ENCODE assay signal across 10 cellular contexts in the genomic region with DNA sequence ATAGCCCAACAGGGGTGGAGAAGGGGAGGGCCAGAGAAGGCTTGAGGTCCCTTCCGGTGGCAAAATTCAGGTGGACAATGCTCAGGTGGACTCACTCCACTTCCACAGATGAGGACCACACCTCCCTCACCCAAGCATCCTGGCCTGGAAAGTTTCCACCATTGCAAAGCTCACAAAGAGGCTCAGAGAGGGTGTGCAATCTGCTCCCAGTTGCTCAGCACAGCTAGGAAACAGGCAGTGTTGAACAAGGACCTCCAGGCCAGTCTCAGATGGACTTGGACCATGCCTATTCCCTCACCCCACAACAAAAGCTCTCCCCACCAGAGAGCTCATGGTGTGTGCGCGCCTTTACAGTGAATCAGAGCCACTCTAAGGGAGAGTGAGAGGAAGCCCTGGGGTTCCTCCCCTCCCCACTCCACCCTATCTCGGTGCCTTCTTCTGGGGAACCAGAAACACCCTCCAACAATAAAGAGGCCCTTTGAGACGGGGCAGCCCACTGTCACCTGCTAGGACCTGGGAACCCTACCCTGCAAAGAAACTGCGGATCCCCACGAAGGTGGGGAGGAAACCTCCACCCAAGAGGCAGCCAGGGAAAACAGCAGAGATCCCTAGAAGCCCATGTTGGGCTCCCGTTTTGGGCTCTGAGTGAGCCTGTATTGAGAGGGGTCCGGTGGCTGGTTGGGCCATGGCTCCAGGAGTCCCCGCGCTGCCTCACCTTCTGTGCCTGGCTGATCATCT. TPM values are rescaled to one million over a fixed set of nuclear protein-coding genes. Genes with fewer than 3 reads are reported as not detected.
DNase-seq lines count a peak whose midpoint lies in the region; ATAC-seq and TF ChIP-seq lines count a peak whose summit lies in the region.
"Had no signal": no experiment of that assay in that cellular context is flagged by ENCODE, and none has a peak within 500 bp of the region (broad histone marks: within the 10 kb centered on the region; RNA-seq: fewer than 3 reads in every experiment).

No MANE protein-coding gene starts in this region.

- H3K27ac ChIP-seq in rectal smooth muscle tissue (ENCODE audit: low read depth, low read length) (no peak overlapping the region), upper lobe of left lung (no peak overlapping the region)

- no peaks in the 10 kb centered on the region for H3K36me3 ChIP-seq in rectal smooth muscle tissue (ENCODE audit: control insufficient read depth, insufficient read depth, low read length)
- no peaks in the 10 kb centered on the region for H3K36me3 ChIP-seq in upper lobe of left lung

- no peak overlapping the region for H3K9ac ChIP-seq in rectal smooth muscle tissue (ENCODE audit: low read length)

- no peak for DNase-seq in T-helper 2 cell treated with Interferon-gamma antibody and Interleukin-4, amounts not matched to agents 5 μg/mL and 100 μg/mL, for 36 hours (ENCODE audit: low spot score)
- no peak for DNase-seq in epithelial cell of proximal tubule (ENCODE audit: low read depth)
- no peak for DNase-seq in GM13976 (ENCODE audit: low spot score)
- no peak for DNase-seq in UCSD-AML1 (lab: John Stamatoyannopoulos, UW; ENCODE audit: unreplicated experiment)
- no peak for DNase-seq in upper lobe of left lung
- DNase-seq: caudate nucleus, NCI-H82 had no signal

- H3K4me1 ChIP-seq in rectal smooth muscle tissue (ENCODE audit: control insufficient read depth, insufficient read depth, low read length) (peaks cover 4% of the 10 kb centered on the region), upper lobe of left lung (peaks cover 12 to 31% (median 15%) of the 10 kb centered on the region in 4 donors)

- H3K9me3 Mint-ChIP-seq in T-helper 2 cell treated with Interferon-gamma antibody and Interleukin-4, amounts not matched to agents 5 μg/mL and 100 μg/mL, for 36 hours = no peaks in the 10 kb centered on the region

- TF ChIP-seq EP300 in upper lobe of left lung (IDR thresholded peaks at IDR 0.05) = no peak

- TF ChIP-seq CTCF in epithelial cell of proximal tubule (conservative IDR thresholded peaks at IDR 0.05; ENCODE audit: low read depth, low read length) = no peak
- TF ChIP-seq CTCF in GM13976 (IDR thresholded peaks at IDR 0.05; ENCODE audit: borderline replicate concordance, control extremely low read depth, extremely low read depth, insufficient read depth, missing control alignments) = no peak
- no peak for TF ChIP-seq CTCF in upper lobe of left lung (IDR thresholded peaks at IDR 0.05)

- no peaks in the 10 kb centered on the region for H3K27me3 ChIP-seq in rectal smooth muscle tissue (ENCODE audit: control insufficient read depth, insufficient read depth, low read length)
- no peaks in the 10 kb centered on the region for H3K27me3 ChIP-seq in upper lobe of left lung

- peaks cover 8% of the 10 kb centered on the region for H3K27me3 Mint-ChIP-seq in T-helper 2 cell treated with Interferon-gamma antibody and Interleukin-4, amounts not matched to agents 5 μg/mL and 100 μg/mL, for 36 hours (ENCODE audit: low read depth)

- H3K9me3 ChIP-seq in upper lobe of left lung = no peaks in the 10 kb centered on the region

- peak overlapping the region; percentile 70; the same call in 1 of the 2 replicates for H3K4me3 ChIP-seq in GM08714 (ENCODE audit: low read length)
- peak overlapping the region; percentile 63 for H3K4me3 ChIP-seq in epithelial cell of proximal tubule (ENCODE audit: low read depth, low read length)
- peak overlapping the region; percentile 62 for H3K4me3 ChIP-seq in rectal smooth muscle tissue (ENCODE audit: low read length)
- peak overlapping the region in 1 of 4 donors; percentile 69 for H3K4me3 ChIP-seq in upper lobe of left lung

- H3K4me3 Mint-ChIP-seq in T-helper 2 cell treated with Interferon-gamma antibody and Interleukin-4, amounts not matched to agents 5 μg/mL and 100 μg/mL, for 36 hours = peak overlapping the region; percentile 89

- in situ Hi-C loops in GM13976 (cut with MboI; ENCODE audit: low sequenced_read_pairs, unreplicated experiment) = no loop called here

- WGBS in upper lobe of left lung, 2 donors = 82 to 87% methylated on average over 9 to 11 of the region's 11 CpGs

- H3K36me3 Mint-ChIP-seq in T-helper 2 cell treated with Interferon-gamma antibody and Interleukin-4, amounts not matched to agents 5 μg/mL and 100 μg/mL, for 36 hours (ENCODE audit: low read depth) = peaks cover 5% of the 10 kb centered on the region

- ATAC-seq in GM21737 (IDR thresholded peaks at IDR 0.05; ENCODE audit: unreplicated experiment) (no peak), upper lobe of left lung (ENCODE audit: low FRiP score in 2 of 2) (no peak)

- H3K27ac Mint-ChIP-seq in T-helper 2 cell treated with Interferon-gamma antibody and Interleukin-4, amounts not matched to agents 5 μg/mL and 100 μg/mL, for 36 hours = peak overlapping the region; percentile 26

- H3K4me1 Mint-ChIP-seq in T-helper 2 cell treated with Interferon-gamma antibody and Interleukin-4, amounts not matched to agents 5 μg/mL and 100 μg/mL, for 36 hours (ENCODE audit: low read depth) = peaks cover 24% of the 10 kb centered on the region

- no peak for TF ChIP-seq POLR2A in upper lobe of left lung (IDR thresholded peaks at IDR 0.05)

RNA-seq across cellular contexts. Expression of a gene that starts 1.6 kb away (rescaled TPM):
- 19.3 and 24.7 TPM in 2 replicates for total RNA-seq in epithelial cell of proximal tubule
- total RNA-seq in upper lobe of left lung = 10 to 100 TPM in 4 of 6 donors, 1 to 10 TPM in 2; 3.1 to 17.2 (median 11.2) TPM

RNA-seq across cellular contexts. Expression of a gene that starts 43.8 kb away (rescaled TPM):
- total RNA-seq in epithelial cell of proximal tubule = 0.29 TPM in 1 of 2 replicates, not detected in the other
- 10 to 100 TPM in 1 of 6 donors, 1 to 10 TPM in 5; 3.1 to 11.3 (median 4.8) TPM for total RNA-seq in upper lobe of left lung

RNA-seq across cellular contexts. Expression of a gene that starts 51.0 kb away (rescaled TPM):
- total RNA-seq in epithelial cell of proximal tubule = not detected in 2 replicates
- not detected for total RNA-seq in upper lobe of left lung
